Comparison of ENCODE assay signal across 8 cellular contexts in the genomic region with DNA sequence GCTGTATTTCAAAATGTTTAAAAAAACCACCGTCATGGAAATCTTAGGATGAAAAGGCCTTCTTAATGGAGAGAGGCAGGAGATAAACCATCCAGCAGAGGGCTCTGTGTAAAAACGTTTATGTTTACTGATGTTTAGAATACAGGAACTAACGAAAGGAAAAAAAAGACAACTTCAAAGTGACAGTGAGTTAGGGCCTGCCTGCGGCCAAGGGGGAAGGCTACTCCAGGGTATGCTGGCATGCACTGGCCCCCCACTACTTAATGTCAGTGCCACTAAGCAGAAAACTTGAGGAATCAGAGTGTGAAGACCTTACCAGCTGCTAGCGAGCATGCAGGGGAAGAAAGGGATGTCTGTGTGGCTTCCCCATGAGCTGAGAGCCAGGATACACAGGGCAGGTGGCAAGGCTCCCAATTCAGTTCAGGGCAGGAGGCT. TPM values are rescaled to one million over a fixed set of nuclear protein-coding genes. Genes with fewer than 3 reads are reported as not detected.
A peak's percentile ranks its signal among the peaks of the same experiment; 100 is the strongest.
DNase-seq lines count a peak whose midpoint lies in the region; ATAC-seq and TF ChIP-seq lines count a peak whose summit lies in the region.

No MANE protein-coding gene starts in this region.

- H3K4me3 ChIP-seq in HAP-1, result no peak overlapping the region
- H3K4me3 ChIP-seq in Panc1 (ENCODE audit: low read depth in 2 of 2, low read length in 2 of 2), result no peak overlapping the region
- no peak overlapping the region for H3K4me3 ChIP-seq in mucosa of descending colon

- BruUV-seq in Panc1 (replicated peaks; lab: Mats Ljungman, UMichigan), result no TSS peak

- DNase-seq in DMS53 treated with DMSO at 0.1 percent for 48 hours (lab: John Stamatoyannopoulos, UW; ENCODE audit: unreplicated experiment) (peak; percentile 30), HAP-1 (ENCODE audit: low spot score in 2 of 2) (peak; percentile 30 to 35), Panc1 (ENCODE audit: low read depth, low spot score) (no peak), mucosa of descending colon (peak in 2 of 3 donors; percentile 27 to 56), SHP77 treated with DMSO at 0.1 percent for 48 hours (lab: John Stamatoyannopoulos, UW) (no peak)
- peak; percentile 53 for DNase-seq in central memory CD4-positive, alpha-beta T cell

- no peaks in the 10 kb centered on the region for H3K27me3 ChIP-seq in HAP-1 (ENCODE audit: low read depth)
- H3K27me3 ChIP-seq in Panc1 (ENCODE audit: control insufficient read depth, insufficient read depth, low read length), result no peaks in the 10 kb centered on the region

- H3K36me3 ChIP-seq in HAP-1 (replicated peaks), result no peaks in the 10 kb centered on the region
- H3K36me3 ChIP-seq in Panc1 (ENCODE audit: control insufficient read depth, insufficient read depth, low read length), result no peaks in the 10 kb centered on the region
- no peaks in the 10 kb centered on the region for H3K36me3 ChIP-seq in mucosa of descending colon (ENCODE audit: low read depth)

- no peak overlapping the region for H3K27ac ChIP-seq in Panc1 (ENCODE audit: low read length)

- POLR2A ChIA-PET in Panc1 (lab: Charles Lee), result no interaction called here

- ATAC-seq in Panc1 (peak; percentile 66), mucosa of descending colon (peak; percentile 75), HG03342 (IDR thresholded peaks at IDR 0.05; ENCODE audit: unreplicated experiment) (no peak), HG03097 (IDR thresholded peaks at IDR 0.05; ENCODE audit: low FRiP score, unreplicated experiment) (no peak)

- TF ChIP-seq CTCF in Panc1 (IDR thresholded peaks at IDR 0.05) (peak; percentile 67), mucosa of descending colon (IDR thresholded peaks at IDR 0.05) (peak; percentile 11)

- H3K4me1 ChIP-seq in HAP-1 (no peaks in the 10 kb centered on the region), Panc1 (ENCODE audit: control insufficient read depth, insufficient read depth, low read length) (no peaks in the 10 kb centered on the region), mucosa of descending colon (ENCODE audit: low read depth) (no peaks in the 10 kb centered on the region)

- in situ Hi-C loops in HAP-1 (cut with MboI; ENCODE audit: low sequenced_read_pairs) (no loop called here), Panc1 (cut with HindIII; ENCODE audit: low pct_unique_long_range_greater_than_20kb, low sequenced_read_pairs) (no loop called here)

- intact Hi-C loops in Panc1 (cut with micrococcal nuclease; ENCODE audit: unreplicated experiment), result loop anchor here (5.0 kb wide), 1 partner anchor 349 kb away; no protein-coding TSS in a partner anchor
- intact Hi-C loops in mucosa of descending colon (cut with DNase I, micrococcal nuclease), result no loop called here

- no peaks in the 10 kb centered on the region for H3K9me3 ChIP-seq in HAP-1
- H3K9me3 ChIP-seq in Panc1 (ENCODE audit: control insufficient read depth, insufficient read depth, low read depth, low read length), result no peaks in the 10 kb centered on the region
- H3K9me3 ChIP-seq in mucosa of descending colon, result no peaks in the 10 kb centered on the region

- CTCF ChIA-PET in Panc1 (lab: Charles Lee), result no interaction called here

RNA-seq across cellular contexts. Expression of gene AKAP7, which starts 47.7 kb away (rescaled TPM):
- 3.2 TPM for total RNA-seq in Panc1 (2021; ENCODE audit: unreplicated experiment)
- 2.7 TPM for polyA plus RNA-seq in Panc1 (2012; ENCODE audit: insufficient read length)
- total RNA-seq in mucosa of descending colon, result 10 to 100 TPM; 13.0 to 21.9 (median 15.3) TPM

Comparison
In these comparisons a context has a peak if more than half of its experiments do, and no peak if none do; other contexts are left out.
1. DNase-seq: peak in DMS53 treated with DMSO at 0.1 percent for 48 hours (single experiment), HAP-1 (2 of 2), central memory CD4-positive, alpha-beta T cell (single experiment) and mucosa of descending colon (2 of 3); none in Panc1 (single experiment) and SHP77 treated with DMSO at 0.1 percent for 48 hours (single experiment).
2. ATAC-seq: peak in Panc1 (single experiment) and mucosa of descending colon (single experiment); none in HG03342 (single experiment) and HG03097 (single experiment).